Comparison of ENCODE assay signal across 14 cellular contexts in the genomic region with DNA sequence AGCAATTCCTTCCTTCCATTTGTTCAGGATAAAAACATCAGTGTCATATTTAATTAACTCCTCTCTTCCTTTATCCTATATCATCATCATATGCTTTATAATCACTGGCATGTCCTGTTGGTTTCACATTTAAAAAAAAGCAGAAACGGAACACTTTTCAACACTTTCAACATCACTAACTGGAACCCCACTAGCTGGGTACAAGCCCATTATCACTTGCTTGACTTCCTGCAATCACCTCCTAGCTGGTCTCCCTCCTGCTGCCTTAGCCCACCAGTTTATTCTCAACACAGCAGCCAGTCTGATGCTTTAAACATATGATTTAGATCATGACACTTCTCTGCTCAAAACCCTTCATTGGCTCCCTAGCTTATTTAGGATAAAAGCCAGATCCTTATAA.
DNase-seq lines count a peak whose midpoint lies in the region; ATAC-seq and TF ChIP-seq lines count a peak whose summit lies in the region.
"Had no signal": no experiment of that assay in that cellular context is flagged by ENCODE, and none has a peak within 500 bp of the region (broad histone marks: within the 10 kb centered on the region; RNA-seq: fewer than 3 reads in every experiment).

No MANE protein-coding gene starts in this region.

- H3K27me3 ChIP-seq in OCI-LY1 (ENCODE audit: insufficient read depth, low read length): no peaks in the 10 kb centered on the region
- H3K27me3 ChIP-seq: SJSA1 had no signal

- no peak for TF ChIP-seq CTCF in GM12864 (IDR thresholded peaks at IDR 0.05; ENCODE audit: low read depth, low read length, missing control alignments)
- TF ChIP-seq CTCF in OCI-LY1 (IDR thresholded peaks at IDR 0.05; ENCODE audit: low read length): no peak

- peak overlapping the region; percentile 87 for H3K27ac ChIP-seq in OCI-LY1 (ENCODE audit: low read depth, low read length, poor library complexity, severe bottlenecking)
- H3K27ac ChIP-seq: prostate gland, SJSA1 had no signal

- peak overlapping the region; percentile 27; the same call in 1 of the 2 replicates for H3K9ac ChIP-seq in OCI-LY1 (ENCODE audit: low read length)

- no peak overlapping the region for H2AFZ ChIP-seq in OCI-LY1 (ENCODE audit: low read length)

- DNase-seq in GM12864 (ENCODE audit: low read depth): no peak
- no peak for DNase-seq in ACHN
- DNase-seq in NCI-H128 (lab: John Stamatoyannopoulos, UW; ENCODE audit: unreplicated experiment): no peak
- no peak for DNase-seq in dedifferentiated amniotic fluid mesenchymal stem cell (ENCODE audit: extremely low spot score)
- DNase-seq in left cardiac atrium: no peak
- DNase-seq: activated naive CD8-positive, alpha-beta T cell treated with anti-CD3 and anti-CD28 coated beads, Interleukin-2, amount 10 ng/mL, durations not matched to agents 7 days and 5 days; dermis blood vessel endothelial cell; NCI-H226 had no signal

- no peaks in the 10 kb centered on the region for H3F3A ChIP-seq in OCI-LY1 (ENCODE audit: insufficient read depth, low read length)

- ATAC-seq in GM19463 (IDR thresholded peaks at IDR 0.05; ENCODE audit: unreplicated experiment) (peak; percentile 24), HG03025 (IDR thresholded peaks at IDR 0.05; ENCODE audit: low FRiP score, unreplicated experiment) (peak; percentile 27), left cardiac atrium (no peak)

- peaks cover 60% of the 10 kb centered on the region for H3K4me1 ChIP-seq in OCI-LY1 (ENCODE audit: insufficient read depth, low read length, severe bottlenecking)
- H3K4me1 ChIP-seq: HAP-1, prostate gland had no signal

- H3K4me3 ChIP-seq in GM12864 (ENCODE audit: low read depth, low read length) (peak overlapping the region; percentile 40; the same call in 1 of the 2 replicates), OCI-LY1 (ENCODE audit: low read depth, low read length, poor library complexity, severe bottlenecking) (peak overlapping the region; percentile 45)
- H3K4me3 ChIP-seq: HAP-1, prostate gland, SJSA1 had no signal

- intact Hi-C loops in left cardiac atrium (cut with DNase I): no loop called here

- in situ Hi-C loops in ACHN (cut with HindIII; ENCODE audit: low pct_ligation_motif_present, low pct_unique_long_range_greater_than_20kb, low sequenced_read_pairs): no loop called here

- H3K36me3 ChIP-seq in OCI-LY1 (ENCODE audit: insufficient read depth, low read length): no peaks in the 10 kb centered on the region
- H3K36me3 ChIP-seq: HAP-1, prostate gland, SJSA1 had no signal

- no peaks in the 10 kb centered on the region for H3K9me3 ChIP-seq in OCI-LY1 (ENCODE audit: low read length)
- H3K9me3 ChIP-seq: HAP-1, prostate gland, SJSA1 had no signal

- no peaks in the 10 kb centered on the region for H4K20me1 ChIP-seq in OCI-LY1 (ENCODE audit: insufficient read depth, low read length)

- no peaks in the 10 kb centered on the region for H3K79me2 ChIP-seq in OCI-LY1 (ENCODE audit: insufficient read depth, low read length)

- H3K9me2 ChIP-seq in OCI-LY1 (ENCODE audit: low read depth, low read length): no peaks in the 10 kb centered on the region

- peak overlapping the region; percentile 52 for H3K4me2 ChIP-seq in OCI-LY1 (ENCODE audit: low read length)

Comparison
In these comparisons a context has a peak if more than half of its experiments do, and no peak if none do; other contexts are left out.
1. ATAC-seq: peak in GM19463 (single experiment) and HG03025 (single experiment); none in left cardiac atrium (0 of 2).